ENCODE assay signal across 15 cellular contexts in genomic region chr2:174666312-174666711, GRCh38.
DNase-seq lines count a peak whose midpoint lies in the region; ATAC-seq and TF ChIP-seq lines count a peak whose summit lies in the region.
"Had no signal": no experiment of that assay in that cellular context is flagged by ENCODE, and none has a peak within 500 bp of the region (broad histone marks: within the 10 kb centered on the region; RNA-seq: fewer than 3 reads in every experiment).

No MANE protein-coding gene starts in this region.

- intact Hi-C loops in heart left ventricle (cut with DNase I) (no loop called here), Calu3 (cut with micrococcal nuclease; ENCODE audit: unreplicated experiment) (no loop called here)

- H3K36me3 ChIP-seq in heart left ventricle: no peaks in the 10 kb centered on the region

- peak; percentile 82 for DNase-seq in CD1c-positive myeloid dendritic cell (ENCODE audit: extremely low spot score)
- peak; percentile 63 for DNase-seq in SIG-M5 (lab: John Stamatoyannopoulos, UW)
- no peak for DNase-seq in heart left ventricle
- DNase-seq in pons (ENCODE audit: low spot score): peak; percentile 66
- no peak for DNase-seq in Calu3
- no peak for DNase-seq in hippocampal formation (lab: John Stamatoyannopoulos, UW)
- DNase-seq in NCI-H1694 (lab: John Stamatoyannopoulos, UW): no peak
- DNase-seq: activated CD4-positive, alpha-beta memory T cell treated with anti-CD3 and anti-CD28 coated beads, Interleukin-2, amount 10 ng/mL, durations not matched to agents 7 days and 5 days; activated naive CD4-positive, alpha-beta T cell; EL; naive B cell; NCI-H2029; T-helper 2 cell had no signal

- H3K4me1 Mint-ChIP-seq in Calu3 (ENCODE audit: low read depth, unreplicated experiment): no peaks in the 10 kb centered on the region

- no peak overlapping the region for H3K4me3 ChIP-seq in heart left ventricle

- no peaks in the 10 kb centered on the region for H3K9me3 Mint-ChIP-seq in Calu3 (ENCODE audit: low read depth, unreplicated experiment)
- H3K9me3 Mint-ChIP-seq: activated CD4-positive, alpha-beta memory T cell treated with anti-CD3 and anti-CD28 coated beads, Interleukin-2, amount 10 ng/mL, durations not matched to agents 7 days and 5 days; central memory CD8-positive, alpha-beta T cell had no signal

- BruUV-seq in Calu3 (replicated peaks; lab: Mats Ljungman, UMichigan): no TSS peak

- H3K27ac Mint-ChIP-seq in Calu3 (ENCODE audit: unreplicated experiment): no peak overlapping the region
- H3K27ac Mint-ChIP-seq: activated CD4-positive, alpha-beta memory T cell treated with anti-CD3 and anti-CD28 coated beads, Interleukin-2, amount 10 ng/mL, durations not matched to agents 7 days and 5 days had no signal

- ATAC-seq in heart left ventricle: peak in 3 of 4 donors; percentile 26 to 66 (median 50)
- ATAC-seq in GM21825 (IDR thresholded peaks at IDR 0.05; ENCODE audit: unreplicated experiment): no peak

- CTCF ChIA-PET in Calu3 (lab: Charles Lee): interaction anchor here (0.8 kb wide), 1 partner anchor 14 kb away, joined by 4 read pairs; no protein-coding TSS in a partner anchor

- peaks cover 0 to 74% (median 55%) of the 10 kb centered on the region in 12 donors for H3K4me1 ChIP-seq in heart left ventricle

- H3K27me3 Mint-ChIP-seq in Calu3 (ENCODE audit: unreplicated experiment): peaks cover 35% of the 10 kb centered on the region
- H3K27me3 Mint-ChIP-seq: activated CD4-positive, alpha-beta memory T cell treated with anti-CD3 and anti-CD28 coated beads, Interleukin-2, amount 10 ng/mL, durations not matched to agents 7 days and 5 days; central memory CD8-positive, alpha-beta T cell; naive B cell had no signal

- H3K4me3 Mint-ChIP-seq in Calu3 (ENCODE audit: low read depth, unreplicated experiment): no peak overlapping the region
- H3K4me3 Mint-ChIP-seq: activated CD4-positive, alpha-beta memory T cell treated with anti-CD3 and anti-CD28 coated beads, Interleukin-2, amount 10 ng/mL, durations not matched to agents 7 days and 5 days; central memory CD8-positive, alpha-beta T cell had no signal

- peaks cover 0 to 3% (median 0%) of the 10 kb centered on the region in 12 donors for H3K9me3 ChIP-seq in heart left ventricle

- H3K27me3 ChIP-seq in heart left ventricle: no peaks in the 10 kb centered on the region

- H3K36me3 Mint-ChIP-seq in Calu3 (ENCODE audit: insufficient read depth, unreplicated experiment): no peaks in the 10 kb centered on the region

- H3K27ac ChIP-seq in heart left ventricle: peak overlapping the region in 5 of 12 donors; percentile 1 to 86 (median 11)

- no peak for TF ChIP-seq POLR2A in heart left ventricle (IDR thresholded peaks at IDR 0.05)

- TF ChIP-seq CTCF in heart left ventricle (IDR thresholded peaks at IDR 0.05): no peak
- TF ChIP-seq CTCF in Calu3 (IDR thresholded peaks at IDR 0.05; ENCODE audit: unreplicated experiment): no peak

Comparison
In these comparisons a context has a peak if more than half of its experiments do, and no peak if none do; other contexts are left out.
1. DNase-seq: peak in CD1c-positive myeloid dendritic cell (single experiment), SIG-M5 (single experiment) and pons (single experiment); none in heart left ventricle (0 of 5), Calu3 (single experiment), hippocampal formation (0 of 2) and NCI-H1694 (single experiment).